ENCODE assay signal across 2 cellular contexts in the genomic region with DNA sequence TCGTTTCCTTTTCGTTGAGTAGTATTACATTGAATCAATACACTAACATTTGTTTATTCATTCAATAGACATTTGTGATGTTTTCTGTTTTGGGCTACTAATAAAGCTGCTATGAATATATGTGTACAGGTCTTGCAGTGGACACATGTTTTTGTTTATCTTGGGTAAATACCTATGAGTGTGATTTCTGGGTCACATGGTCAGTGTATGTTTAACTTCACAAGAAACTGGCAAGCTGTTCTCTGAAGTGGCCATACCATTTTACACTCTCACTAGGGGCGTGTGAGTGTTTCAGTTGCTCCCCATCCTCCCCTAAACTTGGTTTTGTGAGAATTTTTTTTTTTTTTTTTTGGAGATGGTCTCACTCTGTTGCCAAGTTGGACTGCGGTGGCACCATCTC.
TF ChIP-seq lines count a peak whose summit lies in the region.

No MANE protein-coding gene starts in this region.

TF ChIP-seq in K562, 482 proteins besides CTCF, POLR2A, EP300 and RAD21:
- TF ChIP-seq ATF1 (CRISPR knock-in tag; IDR thresholded peaks at IDR 0.05) (no peak), ATF1 (tag; IDR thresholded peaks at IDR 0.05) (no peak), KLF6 (CRISPR knock-in tag; IDR thresholded peaks at IDR 0.05; ENCODE audit: borderline replicate concordance) (no peak)
- TF ChIP-seq, protein P1, sequence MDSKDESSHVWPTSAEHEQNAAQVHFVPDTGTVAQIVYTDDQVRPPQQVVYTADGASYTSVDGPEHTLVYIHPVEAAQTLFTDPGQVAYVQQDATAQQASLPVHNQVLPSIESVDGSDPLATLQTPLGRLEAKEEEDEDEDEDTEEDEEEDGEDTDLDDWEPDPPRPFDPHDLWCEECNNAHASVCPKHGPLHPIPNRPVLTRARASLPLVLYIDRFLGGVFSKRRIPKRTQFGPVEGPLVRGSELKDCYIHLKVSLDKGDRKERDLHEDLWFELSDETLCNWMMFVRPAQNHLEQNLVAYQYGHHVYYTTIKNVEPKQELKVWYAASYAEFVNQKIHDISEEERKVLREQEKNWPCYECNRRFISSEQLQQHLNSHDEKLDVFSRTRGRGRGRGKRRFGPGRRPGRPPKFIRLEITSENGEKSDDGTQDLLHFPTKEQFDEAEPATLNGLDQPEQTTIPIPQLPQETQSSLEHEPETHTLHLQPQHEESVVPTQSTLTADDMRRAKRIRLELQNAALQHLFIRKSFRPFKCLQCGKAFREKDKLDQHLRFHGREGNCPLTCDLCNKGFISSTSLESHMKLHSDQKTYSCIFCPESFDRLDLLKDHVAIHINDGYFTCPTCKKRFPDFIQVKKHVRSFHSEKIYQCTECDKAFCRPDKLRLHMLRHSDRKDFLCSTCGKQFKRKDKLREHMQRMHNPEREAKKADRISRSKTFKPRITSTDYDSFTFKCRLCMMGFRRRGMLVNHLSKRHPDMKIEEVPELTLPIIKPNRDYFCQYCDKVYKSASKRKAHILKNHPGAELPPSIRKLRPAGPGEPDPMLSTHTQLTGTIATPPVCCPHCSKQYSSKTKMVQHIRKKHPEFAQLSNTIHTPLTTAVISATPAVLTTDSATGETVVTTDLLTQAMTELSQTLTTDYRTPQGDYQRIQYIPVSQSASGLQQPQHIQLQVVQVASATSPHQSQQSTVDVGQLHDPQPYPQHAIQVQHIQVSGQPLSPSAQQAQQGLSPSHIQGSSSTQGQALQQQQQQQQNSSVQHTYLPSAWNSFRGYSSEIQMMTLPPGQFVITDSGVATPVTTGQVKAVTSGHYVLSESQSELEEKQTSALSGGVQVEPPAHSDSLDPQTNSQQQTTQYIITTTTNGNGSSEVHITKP (IDR thresholded peaks at IDR 0.05; ENCODE audit: partially characterized antibody) = peak; percentile 52

TF ChIP-seq in HepG2, 621 proteins besides CTCF, POLR2A, EP300 and RAD21 (continues in another document):
- TF ChIP-seq SRSF1 (optimal IDR thresholded peaks at IDR 0.05; ENCODE audit: low read depth, low read length) (no peak), BHLHE40 (IDR thresholded peaks at IDR 0.05; ENCODE audit: low read length) (0 out of 2 replicates have a peak, but pooled peaks have one; percentile 9), FOXA3 (CRISPR knock-in tag; IDR thresholded peaks at IDR 0.05) (peak; percentile 62), ZNF101 (CRISPR knock-in tag; IDR thresholded peaks at IDR 0.05; ENCODE audit: borderline replicate concordance, low read depth) (no peak), ZNF792 (CRISPR knock-in tag; IDR thresholded peaks at IDR 0.05) (no peak), TBX3 (IDR thresholded peaks at IDR 0.05; ENCODE audit: borderline replicate concordance) (peak; percentile 86), NR2F2 (IDR thresholded peaks at IDR 0.05; ENCODE audit: borderline replicate concordance, low read depth) (no peak), FOXA1 (IDR thresholded peaks at IDR 0.05) (peak; percentile 42; the same call in 1 of the 2 replicates), FOXA1 (CRISPR knock-in tag; IDR thresholded peaks at IDR 0.05) (no peak), FOXP1 (IDR thresholded peaks at IDR 0.05) (peak; percentile 78), FOXP1 (CRISPR knock-in tag; IDR thresholded peaks at IDR 0.05) (peak; percentile 89), RBAK (CRISPR knock-in tag; IDR thresholded peaks at IDR 0.05) (no peak)
- TF ChIP-seq, protein P2, sequence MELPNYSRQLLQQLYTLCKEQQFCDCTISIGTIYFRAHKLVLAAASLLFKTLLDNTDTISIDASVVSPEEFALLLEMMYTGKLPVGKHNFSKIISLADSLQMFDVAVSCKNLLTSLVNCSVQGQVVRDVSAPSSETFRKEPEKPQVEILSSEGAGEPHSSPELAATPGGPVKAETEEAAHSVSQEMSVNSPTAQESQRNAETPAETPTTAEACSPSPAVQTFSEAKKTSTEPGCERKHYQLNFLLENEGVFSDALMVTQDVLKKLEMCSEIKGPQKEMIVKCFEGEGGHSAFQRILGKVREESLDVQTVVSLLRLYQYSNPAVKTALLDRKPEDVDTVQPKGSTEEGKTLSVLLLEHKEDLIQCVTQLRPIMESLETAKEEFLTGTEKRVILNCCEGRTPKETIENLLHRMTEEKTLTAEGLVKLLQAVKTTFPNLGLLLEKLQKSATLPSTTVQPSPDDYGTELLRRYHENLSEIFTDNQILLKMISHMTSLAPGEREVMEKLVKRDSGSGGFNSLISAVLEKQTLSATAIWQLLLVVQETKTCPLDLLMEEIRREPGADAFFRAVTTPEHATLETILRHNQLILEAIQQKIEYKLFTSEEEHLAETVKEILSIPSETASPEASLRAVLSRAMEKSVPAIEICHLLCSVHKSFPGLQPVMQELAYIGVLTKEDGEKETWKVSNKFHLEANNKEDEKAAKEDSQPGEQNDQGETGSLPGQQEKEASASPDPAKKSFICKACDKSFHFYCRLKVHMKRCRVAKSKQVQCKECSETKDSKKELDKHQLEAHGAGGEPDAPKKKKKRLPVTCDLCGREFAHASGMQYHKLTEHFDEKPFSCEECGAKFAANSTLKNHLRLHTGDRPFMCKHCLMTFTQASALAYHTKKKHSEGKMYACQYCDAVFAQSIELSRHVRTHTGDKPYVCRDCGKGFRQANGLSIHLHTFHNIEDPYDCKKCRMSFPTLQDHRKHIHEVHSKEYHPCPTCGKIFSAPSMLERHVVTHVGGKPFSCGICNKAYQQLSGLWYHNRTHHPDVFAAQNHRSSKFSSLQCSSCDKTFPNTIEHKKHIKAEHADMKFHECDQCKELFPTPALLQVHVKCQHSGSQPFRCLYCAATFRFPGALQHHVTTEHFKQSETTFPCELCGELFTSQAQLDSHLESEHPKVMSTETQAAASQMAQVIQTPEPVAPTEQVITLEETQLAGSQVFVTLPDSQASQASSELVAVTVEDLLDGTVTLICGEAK (IDR thresholded peaks at IDR 0.05) = peak; percentile 58
- TF ChIP-seq, protein P2 (CRISPR knock-in tag; IDR thresholded peaks at IDR 0.05) = no peak; the same call in 1 of the 2 replicates
- TF ChIP-seq, protein P3, sequence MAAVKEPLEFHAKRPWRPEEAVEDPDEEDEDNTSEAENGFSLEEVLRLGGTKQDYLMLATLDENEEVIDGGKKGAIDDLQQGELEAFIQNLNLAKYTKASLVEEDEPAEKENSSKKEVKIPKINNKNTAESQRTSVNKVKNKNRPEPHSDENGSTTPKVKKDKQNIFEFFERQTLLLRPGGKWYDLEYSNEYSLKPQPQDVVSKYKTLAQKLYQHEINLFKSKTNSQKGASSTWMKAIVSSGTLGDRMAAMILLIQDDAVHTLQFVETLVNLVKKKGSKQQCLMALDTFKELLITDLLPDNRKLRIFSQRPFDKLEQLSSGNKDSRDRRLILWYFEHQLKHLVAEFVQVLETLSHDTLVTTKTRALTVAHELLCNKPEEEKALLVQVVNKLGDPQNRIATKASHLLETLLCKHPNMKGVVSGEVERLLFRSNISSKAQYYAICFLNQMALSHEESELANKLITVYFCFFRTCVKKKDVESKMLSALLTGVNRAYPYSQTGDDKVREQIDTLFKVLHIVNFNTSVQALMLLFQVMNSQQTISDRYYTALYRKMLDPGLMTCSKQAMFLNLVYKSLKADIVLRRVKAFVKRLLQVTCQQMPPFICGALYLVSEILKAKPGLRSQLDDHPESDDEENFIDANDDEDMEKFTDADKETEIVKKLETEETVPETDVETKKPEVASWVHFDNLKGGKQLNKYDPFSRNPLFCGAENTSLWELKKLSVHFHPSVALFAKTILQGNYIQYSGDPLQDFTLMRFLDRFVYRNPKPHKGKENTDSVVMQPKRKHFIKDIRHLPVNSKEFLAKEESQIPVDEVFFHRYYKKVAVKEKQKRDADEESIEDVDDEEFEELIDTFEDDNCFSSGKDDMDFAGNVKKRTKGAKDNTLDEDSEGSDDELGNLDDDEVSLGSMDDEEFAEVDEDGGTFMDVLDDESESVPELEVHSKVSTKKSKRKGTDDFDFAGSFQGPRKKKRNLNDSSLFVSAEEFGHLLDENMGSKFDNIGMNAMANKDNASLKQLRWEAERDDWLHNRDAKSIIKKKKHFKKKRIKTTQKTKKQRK (IDR thresholded peaks at IDR 0.05; ENCODE audit: low read length) = no peak
- TF ChIP-seq, protein P1 (CRISPR knock-in tag; IDR thresholded peaks at IDR 0.05; ENCODE audit: low read depth) = peak; percentile 63; the same call in 1 of the 2 replicates
- TF ChIP-seq, protein P4, sequence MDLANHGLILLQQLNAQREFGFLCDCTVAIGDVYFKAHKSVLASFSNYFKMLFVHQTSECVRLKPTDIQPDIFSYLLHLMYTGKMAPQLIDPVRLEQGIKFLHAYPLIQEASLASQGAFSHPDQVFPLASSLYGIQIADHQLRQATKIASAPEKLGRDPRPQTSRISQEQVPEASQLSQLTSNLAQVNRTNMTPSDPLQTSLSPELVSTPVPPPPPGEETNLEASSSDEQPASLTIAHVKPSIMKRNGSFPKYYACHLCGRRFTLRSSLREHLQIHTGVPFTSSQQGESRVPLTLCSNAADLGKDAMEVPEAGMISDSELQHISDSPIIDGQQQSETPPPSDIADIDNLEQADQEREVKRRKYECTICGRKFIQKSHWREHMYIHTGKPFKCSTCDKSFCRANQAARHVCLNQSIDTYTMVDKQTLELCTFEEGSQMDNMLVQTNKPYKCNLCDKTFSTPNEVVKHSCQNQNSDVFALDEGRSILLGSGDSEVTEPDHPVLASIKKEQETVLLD (CRISPR knock-in tag; IDR thresholded peaks at IDR 0.05; ENCODE audit: low read depth) = no peak
- TF ChIP-seq, protein P5, sequence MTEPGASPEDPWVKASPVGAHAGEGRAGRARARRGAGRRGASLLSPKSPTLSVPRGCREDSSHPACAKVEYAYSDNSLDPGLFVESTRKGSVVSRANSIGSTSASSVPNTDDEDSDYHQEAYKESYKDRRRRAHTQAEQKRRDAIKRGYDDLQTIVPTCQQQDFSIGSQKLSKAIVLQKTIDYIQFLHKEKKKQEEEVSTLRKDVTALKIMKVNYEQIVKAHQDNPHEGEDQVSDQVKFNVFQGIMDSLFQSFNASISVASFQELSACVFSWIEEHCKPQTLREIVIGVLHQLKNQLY (CRISPR knock-in tag; IDR thresholded peaks at IDR 0.05) = no peak
- TF ChIP-seq, protein P6, sequence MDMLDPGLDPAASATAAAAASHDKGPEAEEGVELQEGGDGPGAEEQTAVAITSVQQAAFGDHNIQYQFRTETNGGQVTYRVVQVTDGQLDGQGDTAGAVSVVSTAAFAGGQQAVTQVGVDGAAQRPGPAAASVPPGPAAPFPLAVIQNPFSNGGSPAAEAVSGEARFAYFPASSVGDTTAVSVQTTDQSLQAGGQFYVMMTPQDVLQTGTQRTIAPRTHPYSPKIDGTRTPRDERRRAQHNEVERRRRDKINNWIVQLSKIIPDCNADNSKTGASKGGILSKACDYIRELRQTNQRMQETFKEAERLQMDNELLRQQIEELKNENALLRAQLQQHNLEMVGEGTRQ (IDR thresholded peaks at IDR 0.05; ENCODE audit: low read depth, low read length) = peak; percentile 62; the same call in 1 of the 2 replicates
- TF ChIP-seq, protein P6 (CRISPR knock-in tag; IDR thresholded peaks at IDR 0.05; ENCODE audit: borderline replicate concordance) = peak; percentile 45; the same call in 1 of the 2 replicates
